In genomic region chr6:5082487-5083306, GRCh38 we compare ENCODE assay signal across 1 cellular context.
TF ChIP-seq lines count a peak whose summit lies in the region.

No MANE protein-coding gene starts in this region.

TF ChIP-seq in HepG2, 621 proteins besides CTCF, POLR2A, EP300 and RAD21 (continued from another document and continues in another):
- TF ChIP-seq SNAPC4 (CRISPR knock-in tag; IDR thresholded peaks at IDR 0.05), result no peak
- TF ChIP-seq ZSCAN12 (CRISPR knock-in tag; IDR thresholded peaks at IDR 0.05), result 0 out of 2 replicates have a peak, but pooled peaks have one; percentile 81
- TF ChIP-seq ATF3 (CRISPR knock-in tag; IDR thresholded peaks at IDR 0.05), result no peak
- no peak for TF ChIP-seq CBFB (CRISPR knock-in tag; IDR thresholded peaks at IDR 0.05)
- no peak for TF ChIP-seq ZNF234 (CRISPR knock-in tag; conservative IDR thresholded peaks at IDR 0.05)
- TF ChIP-seq ZNF136 (CRISPR knock-in tag; IDR thresholded peaks at IDR 0.05; ENCODE audit: low read depth), result 0 out of 2 replicates have a peak, but pooled peaks have one; percentile 58
- TF ChIP-seq ZNF333 (CRISPR knock-in tag; IDR thresholded peaks at IDR 0.05; ENCODE audit: borderline replicate concordance), result no peak
- TF ChIP-seq FOXM1 (CRISPR knock-in tag; IDR thresholded peaks at IDR 0.05), result no peak
- TF ChIP-seq, protein P1, sequence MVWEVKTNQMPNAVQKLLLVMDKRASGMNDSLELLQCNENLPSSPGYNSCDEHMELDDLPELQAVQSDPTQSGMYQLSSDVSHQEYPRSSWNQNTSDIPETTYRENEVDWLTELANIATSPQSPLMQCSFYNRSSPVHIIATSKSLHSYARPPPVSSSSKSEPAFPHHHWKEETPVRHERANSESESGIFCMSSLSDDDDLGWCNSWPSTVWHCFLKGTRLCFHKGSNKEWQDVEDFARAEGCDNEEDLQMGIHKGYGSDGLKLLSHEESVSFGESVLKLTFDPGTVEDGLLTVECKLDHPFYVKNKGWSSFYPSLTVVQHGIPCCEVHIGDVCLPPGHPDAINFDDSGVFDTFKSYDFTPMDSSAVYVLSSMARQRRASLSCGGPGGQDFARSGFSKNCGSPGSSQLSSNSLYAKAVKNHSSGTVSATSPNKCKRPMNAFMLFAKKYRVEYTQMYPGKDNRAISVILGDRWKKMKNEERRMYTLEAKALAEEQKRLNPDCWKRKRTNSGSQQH (CRISPR knock-in tag; IDR thresholded peaks at IDR 0.05; ENCODE audit: low read depth), result no peak
- TF ChIP-seq, protein P2, sequence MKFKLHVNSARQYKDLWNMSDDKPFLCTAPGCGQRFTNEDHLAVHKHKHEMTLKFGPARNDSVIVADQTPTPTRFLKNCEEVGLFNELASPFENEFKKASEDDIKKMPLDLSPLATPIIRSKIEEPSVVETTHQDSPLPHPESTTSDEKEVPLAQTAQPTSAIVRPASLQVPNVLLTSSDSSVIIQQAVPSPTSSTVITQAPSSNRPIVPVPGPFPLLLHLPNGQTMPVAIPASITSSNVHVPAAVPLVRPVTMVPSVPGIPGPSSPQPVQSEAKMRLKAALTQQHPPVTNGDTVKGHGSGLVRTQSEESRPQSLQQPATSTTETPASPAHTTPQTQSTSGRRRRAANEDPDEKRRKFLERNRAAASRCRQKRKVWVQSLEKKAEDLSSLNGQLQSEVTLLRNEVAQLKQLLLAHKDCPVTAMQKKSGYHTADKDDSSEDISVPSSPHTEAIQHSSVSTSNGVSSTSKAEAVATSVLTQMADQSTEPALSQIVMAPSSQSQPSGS (CRISPR knock-in tag; IDR thresholded peaks at IDR 0.05), result no peak; the same call in 1 of the 2 replicates
- no peak for TF ChIP-seq DPF2 (CRISPR knock-in tag; IDR thresholded peaks at IDR 0.05; ENCODE audit: borderline replicate concordance, low read depth)
- TF ChIP-seq BHLHE40 (IDR thresholded peaks at IDR 0.05; ENCODE audit: low read length), result peak; percentile 54; the same call in 1 of the 2 replicates
- peak; percentile 61; the same call in 1 of the 2 replicates for TF ChIP-seq ZNF800 (CRISPR knock-in tag; IDR thresholded peaks at IDR 0.05)
- TF ChIP-seq, protein P3, sequence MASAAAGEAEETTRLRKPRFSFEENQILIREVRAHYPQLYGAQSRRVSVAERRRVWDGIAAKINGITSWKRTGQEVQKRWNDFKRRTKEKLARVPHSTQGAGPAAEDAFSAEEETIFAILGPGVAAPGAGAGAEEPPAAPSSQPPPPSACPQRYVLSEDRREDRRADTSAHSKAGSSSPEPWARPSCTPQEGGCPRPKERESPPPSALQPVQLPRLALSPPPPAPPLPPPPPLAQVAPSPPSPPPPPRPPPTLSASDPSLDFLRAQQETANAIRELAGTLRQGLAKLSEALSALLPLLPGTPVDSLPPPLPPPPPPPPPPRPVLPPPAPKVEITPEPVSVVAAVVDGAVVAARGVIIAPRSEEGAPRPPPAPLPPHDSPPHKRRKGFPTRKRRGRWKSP (CRISPR knock-in tag; IDR thresholded peaks at IDR 0.05), result no peak; the same call in 1 of the 2 replicates
- 0 out of 2 replicates have a peak, but pooled peaks have one; percentile 11 for TF ChIP-seq ZNF510 (CRISPR knock-in tag; IDR thresholded peaks at IDR 0.05; ENCODE audit: low read depth)
- peak; percentile 29; the same call in 1 of the 2 replicates for TF ChIP-seq ETV6 (CRISPR knock-in tag; conservative IDR thresholded peaks at IDR 0.05)
- TF ChIP-seq, protein P4, sequence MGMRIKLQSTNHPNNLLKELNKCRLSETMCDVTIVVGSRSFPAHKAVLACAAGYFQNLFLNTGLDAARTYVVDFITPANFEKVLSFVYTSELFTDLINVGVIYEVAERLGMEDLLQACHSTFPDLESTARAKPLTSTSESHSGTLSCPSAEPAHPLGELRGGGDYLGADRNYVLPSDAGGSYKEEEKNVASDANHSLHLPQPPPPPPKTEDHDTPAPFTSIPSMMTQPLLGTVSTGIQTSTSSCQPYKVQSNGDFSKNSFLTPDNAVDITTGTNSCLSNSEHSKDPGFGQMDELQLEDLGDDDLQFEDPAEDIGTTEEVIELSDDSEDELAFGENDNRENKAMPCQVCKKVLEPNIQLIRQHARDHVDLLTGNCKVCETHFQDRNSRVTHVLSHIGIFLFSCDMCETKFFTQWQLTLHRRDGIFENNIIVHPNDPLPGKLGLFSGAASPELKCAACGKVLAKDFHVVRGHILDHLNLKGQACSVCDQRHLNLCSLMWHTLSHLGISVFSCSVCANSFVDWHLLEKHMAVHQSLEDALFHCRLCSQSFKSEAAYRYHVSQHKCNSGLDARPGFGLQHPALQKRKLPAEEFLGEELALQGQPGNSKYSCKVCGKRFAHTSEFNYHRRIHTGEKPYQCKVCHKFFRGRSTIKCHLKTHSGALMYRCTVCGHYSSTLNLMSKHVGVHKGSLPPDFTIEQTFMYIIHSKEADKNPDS (CRISPR knock-in tag; IDR thresholded peaks at IDR 0.05), result no peak
- TF ChIP-seq U2AF1 (optimal IDR thresholded peaks at IDR 0.05; ENCODE audit: low read depth, low read length), result no peak
- no peak; the same call in 1 of the 2 replicates for TF ChIP-seq AFF4 (CRISPR knock-in tag; IDR thresholded peaks at IDR 0.05)
- TF ChIP-seq MLXIP (CRISPR knock-in tag; IDR thresholded peaks at IDR 0.05; ENCODE audit: borderline replicate concordance), result no peak
- peak; percentile 76 for TF ChIP-seq TFDP2 (CRISPR knock-in tag; IDR thresholded peaks at IDR 0.05)
- TF ChIP-seq POGK (CRISPR knock-in tag; conservative IDR thresholded peaks at IDR 0.05), result no peak
- TF ChIP-seq ZNF550 (CRISPR knock-in tag; IDR thresholded peaks at IDR 0.05; ENCODE audit: borderline replicate concordance), result no peak
- peak; percentile 35; the same call in 1 of the 2 replicates for TF ChIP-seq RFX5 (IDR thresholded peaks at IDR 0.05; ENCODE audit: low read depth, low read length)
- TF ChIP-seq, protein P5, sequence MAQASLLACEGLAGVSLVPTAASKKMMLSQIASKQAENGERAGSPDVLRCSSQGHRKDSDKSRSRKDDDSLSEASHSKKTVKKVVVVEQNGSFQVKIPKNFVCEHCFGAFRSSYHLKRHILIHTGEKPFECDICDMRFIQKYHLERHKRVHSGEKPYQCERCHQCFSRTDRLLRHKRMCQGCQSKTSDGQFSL (CRISPR knock-in tag; IDR thresholded peaks at IDR 0.05), result no peak
- TF ChIP-seq SMARCC2 (IDR thresholded peaks at IDR 0.05), result no peak
